In genomic region chr1:86906419-86906818, GRCh38 we compare ENCODE assay signal across 22 cellular contexts. TPM values are rescaled to one million over a fixed set of nuclear protein-coding genes. Genes with fewer than 3 reads are reported as not detected.
DNase-seq lines count a peak whose midpoint lies in the region; ATAC-seq and TF ChIP-seq lines count a peak whose summit lies in the region.
"Had no signal": no experiment of that assay in that cellular context is flagged by ENCODE, and none has a peak within 500 bp of the region (broad histone marks: within the 10 kb centered on the region; RNA-seq: fewer than 3 reads in every experiment).

No MANE protein-coding gene starts in this region.

- peaks cover 34% of the 10 kb centered on the region for H4K20me1 ChIP-seq in Karpas-422 (ENCODE audit: insufficient read depth, low read depth, low read length)

- H2BK5ac ChIP-seq in mesenchymal stem cell (ENCODE audit: low read depth, low read length, poor library complexity, severe bottlenecking): no peak overlapping the region

- H3K4me1 ChIP-seq in mesenchymal stem cell (ENCODE audit: control insufficient read depth, insufficient read depth, low read depth, low read length) (no peaks in the 10 kb centered on the region), Karpas-422 (ENCODE audit: low read length) (0 out of 2 replicates have a peak, but pooled peaks cover 4% of the 10 kb centered on the region)
- H3K4me1 ChIP-seq: ascending aorta, SJCRH30 had no signal

- no peaks in the 10 kb centered on the region for H3K9me3 ChIP-seq in SK-N-MC (ENCODE audit: low read depth, low read length)
- H3K9me3 ChIP-seq in mesenchymal stem cell (ENCODE audit: control insufficient read depth, low read length): no peaks in the 10 kb centered on the region
- no peaks in the 10 kb centered on the region for H3K9me3 ChIP-seq in WERI-Rb-1 (ENCODE audit: severe bottlenecking)
- H3K9me3 ChIP-seq in Karpas-422 (ENCODE audit: low read length): no peaks in the 10 kb centered on the region
- H3K9me3 ChIP-seq: ascending aorta, SJCRH30 had no signal

- no peak overlapping the region for H3K27ac ChIP-seq in SK-N-MC
- H3K27ac ChIP-seq in mesenchymal stem cell (ENCODE audit: low read length, poor library complexity, severe bottlenecking): no peak overlapping the region
- no peak overlapping the region for H3K27ac ChIP-seq in WERI-Rb-1
- H3K27ac ChIP-seq in Karpas-422 (ENCODE audit: low read length): no peak overlapping the region
- H3K27ac ChIP-seq: 22Rv1; ascending aorta; BLaER1 treated with 17β-estradiol and CSF1 and Interleukin-3, amounts not matched to agents 10 nM and 100 nM; SJCRH30 had no signal

- peaks cover 1% of the 10 kb centered on the region for H3K79me1 ChIP-seq in mesenchymal stem cell (replicated peaks; ENCODE audit: low read length, poor library complexity, severe bottlenecking)

- H3K9ac ChIP-seq in SK-N-MC (ENCODE audit: insufficient read length) (no peak overlapping the region), mesenchymal stem cell (ENCODE audit: low read length) (no peak overlapping the region), Karpas-422 (ENCODE audit: low read length) (no peak overlapping the region)
- H3K9ac ChIP-seq: BLaER1 treated with 17β-estradiol and CSF1 and Interleukin-3, amounts not matched to agents 10 nM and 100 nM had no signal

- DNase-seq in DMS 273 (lab: John Stamatoyannopoulos, UW; ENCODE audit: unreplicated experiment): peak; percentile 7
- no peak for DNase-seq in DMS 273 treated with DMSO at 0.1 percent for 48 hours (lab: John Stamatoyannopoulos, UW)
- peak; percentile 16 for DNase-seq in NAMALWA (ENCODE audit: low spot score)
- DNase-seq in SK-N-MC (ENCODE audit: low read depth, low spot score): peak; percentile 37
- DNase-seq in mesenchymal stem cell: peak; percentile 14
- no peak for DNase-seq in WERI-Rb-1
- no peak for DNase-seq in Karpas-422
- DNase-seq: activated B cell treated with CpG ODN at 0.5 μM for 24 hours; activated CD8-positive, alpha-beta memory T cell treated with anti-CD3 and anti-CD28 coated beads for 24 hours; activated T-cell treated with anti-CD3 and anti-CD28 coated beads, Interleukin-2, amount 50 U/mL, for 72 hours; effector memory CD8-positive, alpha-beta T cell; HCEC 1CT; KG1; NCI-H1436 treated with DMSO at 0.1 percent for 48 hours; NCI-H524; SJCRH30; stimulated activated CD4-positive, alpha-beta T cell treated with anti-CD3 and anti-CD28 coated beads, Interleukin-4, amount 100 ng/mL, for 4 hours; T-helper 17 cell had no signal

- H3K27me3 ChIP-seq in mesenchymal stem cell (ENCODE audit: control insufficient read depth in 1 of 2, insufficient read depth in 1 of 2, low read length in 2 of 2): no peaks in the 10 kb centered on the region
- H3K27me3 ChIP-seq in WERI-Rb-1 (ENCODE audit: insufficient read depth, low read depth, severe bottlenecking): no peaks in the 10 kb centered on the region
- H3K27me3 ChIP-seq in Karpas-422 (ENCODE audit: low read length): no peaks in the 10 kb centered on the region
- H3K27me3 ChIP-seq: ascending aorta; BLaER1 treated with 17β-estradiol and CSF1 and Interleukin-3, amounts not matched to agents 10 nM and 100 nM; SJCRH30 had no signal

- no peak for TF ChIP-seq CTCF in WERI-Rb-1 (IDR thresholded peaks at IDR 0.05; ENCODE audit: low read depth, low read length)

- H3K4me2 ChIP-seq in mesenchymal stem cell (ENCODE audit: low read length, poor library complexity, severe bottlenecking) (no peak overlapping the region), Karpas-422 (ENCODE audit: low read depth, low read length, poor library complexity, severe bottlenecking) (no peak overlapping the region)

- no peak overlapping the region for H2BK15ac ChIP-seq in mesenchymal stem cell (ENCODE audit: low read depth, poor library complexity, severe bottlenecking)

- no peak overlapping the region for H3K23ac ChIP-seq in mesenchymal stem cell (ENCODE audit: low read length in 2 of 2)

- H4K91ac ChIP-seq in mesenchymal stem cell (ENCODE audit: low read length): no peak overlapping the region

- H3K9me2 ChIP-seq in Karpas-422 (replicated peaks; ENCODE audit: insufficient read depth, low read length): no peaks in the 10 kb centered on the region

- H3K79me2 ChIP-seq in Karpas-422 (ENCODE audit: low read length): peaks cover 98% of the 10 kb centered on the region

- H3K36me3 ChIP-seq in SK-N-MC (ENCODE audit: insufficient read depth, low read length): peaks cover 68% of the 10 kb centered on the region
- peaks cover 3 to 63% of the 10 kb centered on the region in 2 experiments for H3K36me3 ChIP-seq in mesenchymal stem cell (ENCODE audit: control insufficient read depth in 1 of 2, insufficient read depth in 2 of 2, low read depth in 1 of 2, low read length in 2 of 2)
- peaks cover 42% of the 10 kb centered on the region for H3K36me3 ChIP-seq in WERI-Rb-1
- H3K36me3 ChIP-seq in Karpas-422 (ENCODE audit: insufficient read depth, low read length): peaks cover 55% of the 10 kb centered on the region

- H3K18ac ChIP-seq in mesenchymal stem cell (ENCODE audit: low read depth in 1 of 2, low read length in 2 of 2): no peak overlapping the region

- H3K4ac ChIP-seq in mesenchymal stem cell (ENCODE audit: low read depth in 1 of 2, low read length in 2 of 2): no peak overlapping the region

- no peak overlapping the region for H2BK12ac ChIP-seq in mesenchymal stem cell (ENCODE audit: low read length in 2 of 2)

- no peak overlapping the region for H2AK5ac ChIP-seq in mesenchymal stem cell (ENCODE audit: low read length, severe bottlenecking)

- H2BK120ac ChIP-seq in mesenchymal stem cell (ENCODE audit: low read depth, low read length): no peak overlapping the region

- no peak overlapping the region for H4K8ac ChIP-seq in mesenchymal stem cell (ENCODE audit: low read length)

- WGBS in mesenchymal stem cell: no CpG with 5 or more reads among the region's 2 CpGs

- ATAC-seq in GM18502 (IDR thresholded peaks at IDR 0.05; ENCODE audit: poor library complexity, unreplicated experiment): no peak
- ATAC-seq: activated T-cell treated with anti-CD3 and anti-CD28 coated beads, Interleukin-2, amount 50 U/mL, for 72 hours; effector memory CD8-positive, alpha-beta T cell; T-helper 17 cell had no signal

- H3K4me3 ChIP-seq in SK-N-MC (no peak overlapping the region), mesenchymal stem cell (ENCODE audit: insufficient read depth in 1 of 2, low read depth in 1 of 2, low read length in 2 of 2) (no peak overlapping the region), WERI-Rb-1 (ENCODE audit: low read depth, low read length) (no peak overlapping the region), Karpas-422 (ENCODE audit: low read length) (no peak overlapping the region)
- H3K4me3 ChIP-seq: ascending aorta; BLaER1 treated with 17β-estradiol and CSF1 and Interleukin-3, amounts not matched to agents 10 nM and 100 nM; SJCRH30 had no signal

- H3K14ac ChIP-seq in mesenchymal stem cell (ENCODE audit: low read length in 2 of 2): no peak overlapping the region

- H2AFZ ChIP-seq in mesenchymal stem cell (ENCODE audit: low read depth, low read length) (no peak overlapping the region), Karpas-422 (ENCODE audit: low read length) (no peak overlapping the region)

RNA-seq across cellular contexts. Expression of gene SELENOF, which starts 7.5 kb away (rescaled TPM):
- 196 TPM for polyA plus RNA-seq in mesenchymal stem cell (2013, experiment 1 of 2)
- 205 TPM for polyA plus RNA-seq in mesenchymal stem cell (2013, experiment 2 of 2)
- 118 and 197 TPM in 2 replicates for total RNA-seq in Karpas-422 (2014; rRNA removed; shearing (Covaris generic); ENCODE audit: low replicate concordance)

RNA-seq across cellular contexts. Expression of gene HS2ST1, which starts 8.0 kb away (rescaled TPM):
- 18.9 TPM for polyA plus RNA-seq in mesenchymal stem cell (2013, experiment 1 of 2)
- 19.8 TPM for polyA plus RNA-seq in mesenchymal stem cell (2013, experiment 2 of 2)
- 9.6 and 18.7 TPM in 2 replicates for total RNA-seq in Karpas-422 (2014; rRNA removed; shearing (Covaris generic); ENCODE audit: low replicate concordance)

Comparison
In these comparisons a context has a peak if more than half of its experiments do, and no peak if none do; other contexts are left out.
1. DNase-seq: peak in DMS 273 (single experiment), NAMALWA (single experiment), SK-N-MC (single experiment) and mesenchymal stem cell (single experiment); none in DMS 273 treated with DMSO at 0.1 percent for 48 hours (single experiment), WERI-Rb-1 (single experiment) and Karpas-422 (single experiment).